In the genomic region with DNA sequence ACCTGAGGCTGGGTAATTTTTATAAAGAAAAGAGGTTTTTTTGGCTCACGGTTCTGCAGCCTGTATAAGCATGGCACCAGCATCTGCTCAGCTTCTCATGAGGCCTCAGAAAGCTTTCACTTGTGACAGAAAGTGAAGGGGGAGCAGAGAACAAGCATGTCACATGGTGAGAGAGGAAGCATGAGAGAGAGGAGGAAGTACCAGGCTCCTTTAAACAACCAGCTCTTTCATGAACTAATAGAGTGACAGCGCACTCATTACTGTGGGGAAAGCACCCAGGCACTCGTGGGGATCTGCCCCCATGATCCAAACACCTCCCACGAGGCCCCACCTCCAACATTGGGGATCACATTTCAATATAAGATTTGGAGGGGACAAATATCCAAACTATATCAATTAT, we compare ENCODE assay signal across 8 cellular contexts.
DNase-seq lines count a peak whose midpoint lies in the region; ATAC-seq lines count a peak whose summit lies in the region.

No MANE protein-coding gene starts in this region.

- ATAC-seq in GM19043 (IDR thresholded peaks at IDR 0.05; ENCODE audit: low read depth, unreplicated experiment): peak; percentile 63

- H3K27ac ChIP-seq in caudate nucleus (ENCODE audit: low read depth, low read length): peak overlapping the region; percentile 14

- DNase-seq in AML-193 (lab: John Stamatoyannopoulos, UW) (peak; percentile 82), KBM-7 (peak; percentile 77), caudate nucleus (lab: John Stamatoyannopoulos, UW) (peak in 40 of 61 donors; percentile 4 to 74 (median 28)), NCI-H2196 treated with DMSO at 0.1 percent for 48 hours (lab: John Stamatoyannopoulos, UW; ENCODE audit: unreplicated experiment) (no peak), GM19238 (ENCODE audit: insufficient read length, low spot score) (no peak), activated gamma-delta T cell (lab: John Stamatoyannopoulos, UW) (no peak)
- DNase-seq in stimulated activated CD4-positive, alpha-beta T cell treated with anti-CD3 and anti-CD28 coated beads, Interleukin-4, amount 100 ng/mL, for 1 hour: peak; percentile 12

- in situ Hi-C loops in KBM-7 (cut with MboI; ENCODE audit: low pct_unique_long_range_greater_than_20kb, low sequenced_read_pairs): no loop called here

Comparison
In these comparisons a context has a peak if more than half of its experiments do, and no peak if none do; other contexts are left out.
1. DNase-seq: peak in AML-193 (2 of 2), KBM-7 (single experiment), caudate nucleus (40 of 61) and stimulated activated CD4-positive, alpha-beta T cell treated with anti-CD3 and anti-CD28 coated beads, Interleukin-4, amount 100 ng/mL, for 1 hour (single experiment); none in NCI-H2196 treated with DMSO at 0.1 percent for 48 hours (single experiment), GM19238 (single experiment) and activated gamma-delta T cell (single experiment).